In genomic region chr20:7617797-7618196, GRCh38 we compare ENCODE assay signal across 28 cellular contexts.
"Had no signal": no experiment of that assay in that cellular context is flagged by ENCODE, and none has a peak within 500 bp of the region (broad histone marks: within the 10 kb centered on the region; RNA-seq: fewer than 3 reads in every experiment).

No MANE protein-coding gene starts in this region.

- H3K27me3 Mint-ChIP-seq: naive thymus-derived CD8-positive, alpha-beta T cell; natural killer cell treated with Interleukin-12 subunit alpha and Interleukin-12 subunit beta and Interleukin-15 and Interleukin-18, amount 100 ng/mL, for 72 hours; stimulated activated naive CD8-positive, alpha-beta T cell treated with anti-CD3 and anti-CD28 coated beads, Interleukin-15, amount 100 ng/mL, for 72 hours; type B pancreatic cell had no signal

- H3K4me1 ChIP-seq: pancreas, prostate gland, right lobe of liver, sigmoid colon, suprapubic skin, testis, tibial artery, transverse colon, upper lobe of right lung, uterus had no signal

- H3K9me3 ChIP-seq: neutrophil, pancreas, prostate gland, right lobe of liver, sigmoid colon, suprapubic skin, testis, transverse colon, upper lobe of right lung, uterus had no signal

- H3K36me3 Mint-ChIP-seq: natural killer cell treated with Interleukin-12 subunit alpha and Interleukin-12 subunit beta and Interleukin-15 and Interleukin-18, amount 100 ng/mL, for 72 hours; stimulated activated effector memory CD8-positive, alpha-beta T cell treated with anti-CD3 and anti-CD28 coated beads, Interleukin-12 subunit alpha, Interleukin-12 subunit beta, amount 100 ng/mL, for 72 hours; type B pancreatic cell had no signal

- H3K4me3 Mint-ChIP-seq: naive thymus-derived CD8-positive, alpha-beta T cell; natural killer cell treated with Interleukin-12 subunit alpha and Interleukin-12 subunit beta and Interleukin-15 and Interleukin-18, amount 100 ng/mL, for 72 hours; nephron progenitor cell; neural crest cell; stimulated activated effector memory CD8-positive, alpha-beta T cell treated with anti-CD3 and anti-CD28 coated beads, Interleukin-12 subunit alpha, Interleukin-12 subunit beta, amount 100 ng/mL, for 72 hours; stimulated activated naive CD8-positive, alpha-beta T cell treated with anti-CD3 and anti-CD28 coated beads, Interleukin-15, amount 100 ng/mL, for 72 hours; type B pancreatic cell had no signal

- H3K36me3 ChIP-seq: neutrophil, pancreas, prostate gland, right lobe of liver, sigmoid colon, suprapubic skin, tibial artery, transverse colon, upper lobe of right lung, uterus had no signal

- H3K4me3 ChIP-seq: pancreas, prostate gland, right lobe of liver, sigmoid colon, suprapubic skin, testis, tibial artery, transverse colon, upper lobe of right lung, uterus had no signal

- H3K27ac ChIP-seq: neutrophil, pancreas, prostate gland, right lobe of liver, sigmoid colon, suprapubic skin, testis, tibial artery, transverse colon, upper lobe of right lung, uterus had no signal

- H3K4me1 Mint-ChIP-seq: nephron progenitor cell; neural crest cell; stimulated activated effector memory CD8-positive, alpha-beta T cell treated with anti-CD3 and anti-CD28 coated beads, Interleukin-12 subunit alpha, Interleukin-12 subunit beta, amount 100 ng/mL, for 72 hours; stimulated activated naive CD8-positive, alpha-beta T cell treated with anti-CD3 and anti-CD28 coated beads, Interleukin-15, amount 100 ng/mL, for 72 hours had no signal

- DNase-seq: naive thymus-derived CD8-positive, alpha-beta T cell; nephron progenitor cell; nucleus accumbens; pancreas; right cardiac atrium; right lobe of liver; sigmoid colon; small intestine; stimulated activated CD4-positive, alpha-beta T cell treated with anti-CD3 and anti-CD28 coated beads, Interleukin-15, amount 100 ng/mL, for 24 hours; stimulated activated CD4-positive, alpha-beta T cell treated with anti-CD3 and anti-CD28 coated beads, Interleukin-2, amount 100 ng/mL, for 24 hours; stimulated activated CD4-positive, alpha-beta T cell treated with anti-CD3 and anti-CD28 coated beads, Interleukin-2, amount 100 ng/mL, for 48 hours; stimulated activated CD4-positive, alpha-beta T cell treated with anti-CD3 and anti-CD28 coated beads, Interleukin-4, amount 100 ng/mL, for 24 hours; stimulated activated naive CD4-positive, alpha-beta T cell; stimulated activated naive CD8-positive, alpha-beta T cell treated with anti-CD3 and anti-CD28 coated beads, Interleukin-15, amount 100 ng/mL, for 72 hours; stimulated activated naive CD8-positive, alpha-beta T cell treated with anti-CD3 and anti-CD28 coated beads, Interleukin-15, Interleukin-2, amounts not matched to agents 100 U/mL and 50 U/mL, for 24 hours; substantia nigra; testis; tibial artery; transverse colon; upper lobe of right lung; uterus had no signal

- H3K27ac Mint-ChIP-seq: naive thymus-derived CD8-positive, alpha-beta T cell; natural killer cell treated with Interleukin-12 subunit alpha and Interleukin-12 subunit beta and Interleukin-15 and Interleukin-18, amount 100 ng/mL, for 72 hours; nephron progenitor cell; stimulated activated effector memory CD8-positive, alpha-beta T cell treated with anti-CD3 and anti-CD28 coated beads, Interleukin-12 subunit alpha, Interleukin-12 subunit beta, amount 100 ng/mL, for 72 hours; stimulated activated naive CD8-positive, alpha-beta T cell treated with anti-CD3 and anti-CD28 coated beads, Interleukin-15, amount 100 ng/mL, for 72 hours; type B pancreatic cell had no signal
